ENCODE assay signal across 1 cellular context in the genomic region with DNA sequence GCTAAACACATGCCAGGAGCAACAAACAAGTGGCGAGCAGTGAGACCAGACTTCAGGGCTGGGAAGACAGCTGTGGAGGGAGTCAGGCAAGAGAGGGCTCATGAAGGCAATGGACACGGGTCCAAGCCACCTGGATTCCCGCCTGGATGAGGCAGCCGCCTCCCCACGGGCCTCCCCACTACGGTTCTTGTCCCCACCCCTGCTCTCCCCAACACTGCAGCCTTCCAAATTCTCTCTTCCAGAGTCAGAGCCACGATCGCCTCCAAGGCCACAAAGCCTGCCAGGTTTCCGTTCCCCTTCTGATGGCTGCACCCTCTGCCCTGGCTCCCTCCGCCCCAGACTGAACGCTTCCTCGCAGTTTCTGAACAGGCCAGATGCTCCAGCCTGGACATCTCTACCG.
TF ChIP-seq lines count a peak whose summit lies in the region.

No MANE protein-coding gene starts in this region.

TF ChIP-seq in H1, 55 proteins besides CTCF, POLR2A, EP300 and RAD21:
- TF ChIP-seq SIX5 (IDR thresholded peaks at IDR 0.05; ENCODE audit: low read depth, low read length) = no peak
